ENCODE assay signal across 8 cellular contexts in the genomic region with DNA sequence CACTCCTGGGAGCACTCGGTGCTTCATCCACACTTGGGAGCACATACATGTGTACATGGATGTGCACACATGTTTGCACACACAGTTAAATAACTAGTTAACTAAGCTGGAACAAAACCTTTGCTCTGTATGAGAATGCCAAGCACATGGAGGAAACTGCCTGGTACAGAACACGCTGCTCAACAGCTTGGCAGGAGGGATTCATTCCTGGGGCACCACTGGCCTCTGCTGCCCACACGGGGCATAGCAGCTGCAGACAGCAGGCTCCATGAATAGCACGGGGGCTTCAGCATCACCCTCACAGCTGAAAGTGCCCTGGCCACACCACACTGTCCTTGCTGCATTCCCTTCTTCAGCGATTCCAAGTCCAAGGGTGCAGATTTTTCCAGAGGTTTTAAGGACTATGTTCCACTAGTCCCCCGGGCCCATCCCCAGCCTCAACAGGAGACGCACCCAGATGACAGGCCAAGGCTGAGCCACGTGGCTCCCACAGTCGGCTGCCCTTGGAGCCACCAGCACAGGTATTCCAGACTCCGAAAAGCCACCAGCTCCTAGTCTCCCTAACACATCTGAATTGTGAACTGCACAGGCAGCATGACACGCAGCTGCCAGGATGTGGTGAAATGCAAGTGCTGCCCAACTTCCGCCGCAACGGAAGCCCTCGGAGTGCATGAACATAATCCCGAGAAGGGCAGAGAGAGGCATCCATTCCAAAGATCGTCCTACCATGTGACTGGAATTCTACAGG.
DNase-seq lines count a peak whose midpoint lies in the region; ATAC-seq and TF ChIP-seq lines count a peak whose summit lies in the region.

No MANE protein-coding gene starts in this region.

- DNase-seq in DMS53 treated with DMSO at 0.1 percent for 48 hours (lab: John Stamatoyannopoulos, UW; ENCODE audit: unreplicated experiment): peak; percentile 5
- peak; percentile 43 for DNase-seq in HuH-7.5 (ENCODE audit: low spot score)
- peak; percentile 56 for DNase-seq in SKM-1 treated with dmso at 0.1 percent for 144 hours (lab: John Stamatoyannopoulos, UW; ENCODE audit: unreplicated experiment)
- DNase-seq in brain microvascular endothelial cell: peak; percentile 45
- DNase-seq in iPS-NIHi7 (ENCODE audit: extremely low spot score): peak; percentile 71
- peak; percentile 59 for DNase-seq in stimulated activated CD4-positive, alpha-beta T cell treated with anti-CD3 and anti-CD28 coated beads, Interleukin-15, amount 100 ng/mL, for 24 hours
- DNase-seq in GM19238 (ENCODE audit: insufficient read length, low spot score): no peak

- H3K27me3 ChIP-seq in brain microvascular endothelial cell (replicated peaks): no peaks in the 10 kb centered on the region

- in situ Hi-C loops in brain microvascular endothelial cell (cut with HindIII; ENCODE audit: low pct_ligation_motif_present, low sequenced_read_pairs): no loop called here

- no peak for ATAC-seq in HG02759 (IDR thresholded peaks at IDR 0.05; ENCODE audit: unreplicated experiment)

- no peaks in the 10 kb centered on the region for H3K36me3 ChIP-seq in brain microvascular endothelial cell (replicated peaks)

- no peak overlapping the region for H3K27ac ChIP-seq in brain microvascular endothelial cell

- no peak overlapping the region for H3K4me3 ChIP-seq in brain microvascular endothelial cell (ENCODE audit: low read depth, low read length)

- TF ChIP-seq CTCF in brain microvascular endothelial cell (IDR thresholded peaks at IDR 0.05; ENCODE audit: low read depth, low read length, missing control alignments): peak; percentile 92
